Comparison of ENCODE assay signal across 18 cellular contexts in genomic region chr3:52393131-52393807, GRCh38. TPM values are rescaled to one million over a fixed set of nuclear protein-coding genes. Genes with fewer than 3 reads are reported as not detected.
"Had no signal": no experiment of that assay in that cellular context is flagged by ENCODE, and none has a peak within 500 bp of the region (broad histone marks: within the 10 kb centered on the region; RNA-seq: fewer than 3 reads in every experiment).

No MANE protein-coding gene starts in this region.

- H3K9me3 ChIP-seq: left lung, tibial artery had no signal

- H3K4me1 ChIP-seq: left lung, tibial artery had no signal

- H3K4me3 Mint-ChIP-seq: activated CD4-positive, alpha-beta memory T cell treated with anti-CD3 and anti-CD28 coated beads for 36 hours; activated naive CD8-positive, alpha-beta T cell; activated T-helper 1 cell treated with anti-CD3 and anti-CD28 coated beads, Interleukin-12 subunit alpha, Interleukin-12 subunit beta, Interleukin-2, Interleukin-4 antibody, amounts not matched to agents 30 ng/mL and 10 ng/mL and 1 ng/mL, durations not matched to agents 14 hours and 24 hours and 36 hours; naive thymus-derived CD4-positive, alpha-beta T cell; T-helper 2 cell treated with Interferon-gamma antibody and Interleukin-4, amounts not matched to agents 5 μg/mL and 100 μg/mL, for 36 hours had no signal

- H3K27ac ChIP-seq: cardiac muscle cell, epithelial cell of prostate, left lung, tibial artery had no signal

- H3K27me3 Mint-ChIP-seq: activated CD4-positive, alpha-beta memory T cell treated with anti-CD3 and anti-CD28 coated beads for 36 hours; activated naive CD8-positive, alpha-beta T cell; naive thymus-derived CD4-positive, alpha-beta T cell had no signal

- H3K27me3 ChIP-seq: cardiac muscle cell, left lung, tibial artery had no signal

- DNase-seq: activated CD4-positive, alpha-beta memory T cell treated with anti-CD3 and anti-CD28 coated beads for 36 hours; activated CD4-positive, alpha-beta T cell treated with anti-CD3 and anti-CD28 coated beads for 4 hours; activated gamma-delta T cell treated with Interleukin-2 at 50 U/mL for 16 hours; activated T-cell treated with anti-CD3 and anti-CD28 coated beads for 4 hours; foreskin fibroblast; hypothalamus; mesenchymal stem cell; naive thymus-derived CD4-positive, alpha-beta T cell; nucleus accumbens; stimulated activated naive CD8-positive, alpha-beta T cell treated with anti-CD3 and anti-CD28 coated beads, Interleukin-15, Interleukin-2, amounts not matched to agents 100 U/mL and 50 U/mL, for 24 hours; substantia nigra; tibial artery had no signal

- H3K4me1 Mint-ChIP-seq: naive thymus-derived CD4-positive, alpha-beta T cell had no signal

- H3K36me3 ChIP-seq: cardiac muscle cell had no signal

- H3K27ac Mint-ChIP-seq: activated CD4-positive, alpha-beta memory T cell treated with anti-CD3 and anti-CD28 coated beads for 36 hours; activated naive CD8-positive, alpha-beta T cell; activated T-helper 1 cell treated with anti-CD3 and anti-CD28 coated beads, Interleukin-12 subunit alpha, Interleukin-12 subunit beta, Interleukin-2, Interleukin-4 antibody, amounts not matched to agents 30 ng/mL and 10 ng/mL and 1 ng/mL, durations not matched to agents 14 hours and 24 hours and 36 hours; naive thymus-derived CD4-positive, alpha-beta T cell; T-helper 2 cell treated with Interferon-gamma antibody and Interleukin-4, amounts not matched to agents 5 μg/mL and 100 μg/mL, for 36 hours had no signal

- H3K9me3 Mint-ChIP-seq: activated CD4-positive, alpha-beta memory T cell treated with anti-CD3 and anti-CD28 coated beads for 36 hours; activated T-helper 1 cell treated with anti-CD3 and anti-CD28 coated beads, Interleukin-12 subunit alpha, Interleukin-12 subunit beta, Interleukin-2, Interleukin-4 antibody, amounts not matched to agents 30 ng/mL and 10 ng/mL and 1 ng/mL, durations not matched to agents 14 hours and 24 hours and 36 hours; naive thymus-derived CD4-positive, alpha-beta T cell; T-helper 2 cell treated with Interferon-gamma antibody and Interleukin-4, amounts not matched to agents 5 μg/mL and 100 μg/mL, for 36 hours had no signal

- ATAC-seq: left lung; naive thymus-derived CD4-positive, alpha-beta T cell; stimulated activated naive CD8-positive, alpha-beta T cell treated with anti-CD3 and anti-CD28 coated beads, Interleukin-15, Interleukin-2, amounts not matched to agents 100 U/mL and 50 U/mL, for 24 hours had no signal

- H3K4me3 ChIP-seq: cardiac muscle cell, left lung, tibial artery had no signal

RNA-seq across cellular contexts. Expression of gene SEMA3G, which starts 51.6 kb away (rescaled TPM):
- polyA plus RNA-seq: naive thymus-derived CD4-positive, alpha-beta T cell had no signal
